13 cellular contexts compared by ENCODE assay signal in the genomic region with DNA sequence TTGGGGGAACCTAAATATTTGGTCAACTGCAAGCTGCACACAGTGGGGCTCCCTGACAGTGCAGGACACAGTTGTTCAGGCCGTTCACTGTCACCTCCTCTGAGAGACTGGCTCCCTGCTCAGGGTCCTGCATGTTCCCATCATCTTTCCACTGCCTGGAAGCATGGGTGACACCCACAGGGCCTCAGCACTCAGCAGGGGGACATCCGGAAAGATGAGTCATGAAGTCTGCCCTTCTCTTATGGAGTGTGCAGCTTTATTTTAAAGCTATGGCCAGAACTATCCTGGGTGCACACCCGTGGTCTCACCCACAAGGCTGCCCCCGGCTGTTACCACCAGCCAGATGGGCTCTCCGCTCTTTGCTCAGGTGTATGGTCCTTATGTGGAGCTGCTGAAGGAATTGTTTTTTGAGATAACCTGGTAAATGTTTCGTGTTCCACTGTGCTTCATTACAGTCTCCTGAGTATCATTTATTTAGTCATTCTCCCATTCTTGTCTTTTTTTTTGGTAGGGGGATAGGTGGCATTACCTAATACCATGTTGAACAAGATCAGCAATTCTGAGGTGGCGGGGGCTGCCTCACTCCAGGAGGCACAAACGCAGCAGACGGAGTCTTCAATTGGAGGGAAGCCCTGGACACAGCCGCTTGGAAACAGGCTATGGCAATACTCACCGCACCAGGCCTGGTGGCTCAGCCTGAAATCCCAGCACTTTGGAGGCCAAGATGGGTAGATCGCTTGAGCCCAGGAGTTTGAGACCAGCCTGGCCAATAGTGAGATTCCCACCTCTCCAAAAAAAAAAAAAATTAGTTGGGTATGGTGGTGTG. TPM values are rescaled to one million over a fixed set of nuclear protein-coding genes. Genes with fewer than 3 reads are reported as not detected.
DNase-seq lines count a peak whose midpoint lies in the region; ATAC-seq, FAIRE-seq and TF ChIP-seq lines count a peak whose summit lies in the region.
"Had no signal": no experiment of that assay in that cellular context is flagged by ENCODE, and none has a peak within 500 bp of the region (broad histone marks: within the 10 kb centered on the region; RNA-seq: fewer than 3 reads in every experiment).

No MANE protein-coding gene starts in this region.

- no peaks in the 10 kb centered on the region for H3K27me3 ChIP-seq in left lung
- H3K27me3 ChIP-seq: heart left ventricle, suprapubic skin had no signal

- H3K9me3 ChIP-seq in A549 = no peaks in the 10 kb centered on the region
- H3K9me3 ChIP-seq in left lung = no peaks in the 10 kb centered on the region
- H3K9me3 ChIP-seq: heart left ventricle, suprapubic skin had no signal

- H3K4me3 ChIP-seq in A549 = no peak overlapping the region
- no peak overlapping the region for H3K4me3 ChIP-seq in left lung
- H3K4me3 ChIP-seq: heart left ventricle, suprapubic skin had no signal

- no peak for TF ChIP-seq RAD21 in A549 (conservative IDR thresholded peaks at IDR 0.05 in 1 of 2, IDR thresholded peaks at IDR 0.05 in 1 of 2)

- intact Hi-C loops in left lung (cut with DNase I) = no loop called here

- 0 out of 6 replicates have a peak overlapping the region, but pooled peaks of 1 of the 2 experiments have one; percentile 10 for H3K27ac ChIP-seq in A549
- no peak overlapping the region for H3K27ac ChIP-seq in left lung
- H3K27ac ChIP-seq: suprapubic skin had no signal

- 0 out of 3 replicates have a peak overlapping the region, but pooled peaks have one; percentile 15 for H3K4me2 ChIP-seq in A549

- FAIRE-seq in A549 (lab: Jason Lieb, UNC) = no peak

- TF ChIP-seq POLR2A in A549 (IDR thresholded peaks at IDR 0.05; ENCODE audit: low read length) (no peak), GM15510 (IDR thresholded peaks at IDR 0.05; ENCODE audit: borderline replicate concordance, extremely low read depth, insufficient read length) (peak; percentile 3)

- no peak for TF ChIP-seq EP300 in A549 (IDR thresholded peaks at IDR 0.05)

- 83% methylated on average over 12 of the region's 12 CpGs for WGBS in A549 (ENCODE audit: missing lambda C conversion rate)

- H3K4me1 ChIP-seq in A549 (peaks cover 13% of the 10 kb centered on the region), left lung (peaks cover 0 to 2% of the 10 kb centered on the region in 2 donors)

- CTCF ChIA-PET in A549 (lab: Yijun Ruan, JAX) = interaction anchor here (0.6 to 3.6 kb wide), 8 partner anchors 9 to 253 kb away, joined by 3 to 30 read pairs (median 3); partner anchors contain the start of gene TRIM11

- TF ChIP-seq CTCF in A549 (IDR thresholded peaks at IDR 0.05) (no peak), left lung (IDR thresholded peaks at IDR 0.05) (no peak)

- POLR2A ChIA-PET in A549 (lab: Yijun Ruan, JAX) = interaction anchor here (2.6 kb wide), 1 partner anchor 14 kb away, joined by 18 read pairs; the partner anchor contains the start of gene TRIM11

- peaks cover 0 to 60% of the 10 kb centered on the region in 2 donors for H3K36me3 ChIP-seq in left lung

- DNase-seq in A549 (ENCODE audit: low read depth in 1 of 2, low spot score in 1 of 2) (no peak), RPMI7951 (ENCODE audit: low read depth) (peak; percentile 36), left lung (peak; percentile 13 to 33), hippocampal formation (lab: John Stamatoyannopoulos, UW) (no peak)
- DNase-seq: kidney glomerular epithelial cell; stimulated activated CD4-positive, alpha-beta T cell treated with anti-CD3 and anti-CD28 coated beads, Interleukin-15, amount 100 ng/mL, for 24 hours had no signal

- ATAC-seq in A549 (peak in 1 of 2 experiments; percentile 39; a peak in 3 of 6 replicates), left lung (no peak), GM21423 (IDR thresholded peaks at IDR 0.05; ENCODE audit: unreplicated experiment) (no peak), GM18870 (IDR thresholded peaks at IDR 0.05; ENCODE audit: unreplicated experiment) (no peak), HG02642 (IDR thresholded peaks at IDR 0.05; ENCODE audit: poor library complexity, unreplicated experiment) (no peak)
- ATAC-seq: activated CD4-positive, CD25-positive, alpha-beta regulatory T cell treated with anti-CD3 and anti-CD28 coated beads, Interleukin-2, amount 50 U/mL, for 24 hours had no signal

TF ChIP-seq in A549, 52 proteins besides CTCF, POLR2A, EP300 and RAD21:
- TF ChIP-seq FOSL2 (IDR thresholded peaks at IDR 0.05) (no peak), FOSL2 (CRISPR knock-in tag; IDR thresholded peaks at IDR 0.05) (peak; percentile 39; the same call in 1 of the 2 replicates), HEYL (CRISPR knock-in tag; IDR thresholded peaks at IDR 0.05) (no peak), EHF (CRISPR knock-in tag; IDR thresholded peaks at IDR 0.05) (no peak), JUNB (IDR thresholded peaks at IDR 0.05) (no peak), MAX (IDR thresholded peaks at IDR 0.05) (0 out of 2 replicates have a peak, but pooled peaks have one; percentile 33), CEBPB (IDR thresholded peaks at IDR 0.05) (no peak), RARB (CRISPR knock-in tag; IDR thresholded peaks at IDR 0.05) (no peak), SMC3 (IDR thresholded peaks at IDR 0.05) (no peak), KDM5A (IDR thresholded peaks at IDR 0.05) (no peak)

RNA-seq across cellular contexts. Expression of gene TRIM11, which starts 14.3 kb away (rescaled TPM):
- polyA plus RNA-seq in A549 (2011; rRNA removed) (9.3 and 9.9 TPM in 2 replicates), A549 (2017; fragmentation: RNase III; extraction: RNeasy Plus Mini Kit Qiagen cat#74134 plus additional on column Dnase treatment) (18.8 to 20.1 TPM (median 20.1 TPM) in 3 replicates)
- polyA plus RNA-seq in A549 (2012; cell fraction: cytosol; rRNA removed) = 12.2 and 16.1 TPM in 2 replicates
- polyA plus RNA-seq in A549 (2012; cell fraction: nucleus; rRNA removed) = 41.5 and 54.1 TPM in 2 replicates
- 15.7 and 16.0 TPM in 2 replicates for polyA minus RNA-seq in A549 (2011; rRNA and poly(A)+ RNA removed)
- total RNA-seq in RPMI7951 (2014; rRNA removed; shearing (Covaris generic)) = 9.3 and 11.6 TPM in 2 replicates
- 10 to 100 TPM; 21.5 to 27.1 TPM for total RNA-seq in left lung

RNA-seq across cellular contexts. Expression of gene TRIM17, which starts 24.3 kb away (rescaled TPM):
- polyA plus RNA-seq in A549 (2011; rRNA removed) = not detected in 2 replicates
- polyA plus RNA-seq in A549 (2012; cell fraction: cytosol; rRNA removed) = not detected in 2 replicates
- polyA plus RNA-seq in A549 (2012; cell fraction: nucleus; rRNA removed) = 0.04 TPM in 1 of 2 replicates, not detected in the other
- polyA plus RNA-seq in A549 (2017; fragmentation: RNase III; extraction: RNeasy Plus Mini Kit Qiagen cat#74134 plus additional on column Dnase treatment) = not detected in 3 replicates
- polyA minus RNA-seq in A549 (2011; rRNA and poly(A)+ RNA removed) = not detected in 2 replicates
- not detected in 2 replicates for total RNA-seq in RPMI7951 (2014; rRNA removed; shearing (Covaris generic))
- total RNA-seq in left lung = 1 to 10 TPM; 1.3 to 2.9 TPM

Comparison
In these comparisons a context has a peak if more than half of its experiments do, and no peak if none do; other contexts are left out.
1. DNase-seq: peak in RPMI7951 (single experiment) and left lung (2 of 2); none in A549 (0 of 2) and hippocampal formation (0 of 2).